1 cellular context compared by ENCODE assay signal in the genomic region with DNA sequence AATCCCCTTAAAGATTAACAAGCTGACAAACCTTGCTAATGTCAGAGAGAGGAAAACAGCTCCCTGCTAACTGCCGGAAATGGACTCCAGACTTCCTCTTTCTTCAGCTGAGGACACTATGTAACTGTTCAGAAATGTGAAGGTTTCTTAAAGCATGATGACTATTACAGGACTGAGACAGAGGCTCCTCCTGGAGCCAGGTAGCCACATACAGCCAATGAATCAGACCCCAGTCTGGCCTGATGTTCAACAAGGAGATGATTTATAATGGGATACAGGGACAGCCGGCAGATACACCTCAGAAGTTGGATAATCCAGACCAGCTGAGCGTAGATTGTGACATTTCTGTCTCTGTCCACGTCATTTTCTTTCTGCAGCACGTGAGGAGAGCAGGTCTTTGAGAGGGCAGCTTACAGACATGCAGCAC.
TF ChIP-seq lines count a peak whose summit lies in the region.

No MANE protein-coding gene starts in this region.

TF ChIP-seq in K562, 482 proteins besides CTCF, POLR2A, EP300 and RAD21 (continued from another document and continues in another):
- TF ChIP-seq, protein P1, sequence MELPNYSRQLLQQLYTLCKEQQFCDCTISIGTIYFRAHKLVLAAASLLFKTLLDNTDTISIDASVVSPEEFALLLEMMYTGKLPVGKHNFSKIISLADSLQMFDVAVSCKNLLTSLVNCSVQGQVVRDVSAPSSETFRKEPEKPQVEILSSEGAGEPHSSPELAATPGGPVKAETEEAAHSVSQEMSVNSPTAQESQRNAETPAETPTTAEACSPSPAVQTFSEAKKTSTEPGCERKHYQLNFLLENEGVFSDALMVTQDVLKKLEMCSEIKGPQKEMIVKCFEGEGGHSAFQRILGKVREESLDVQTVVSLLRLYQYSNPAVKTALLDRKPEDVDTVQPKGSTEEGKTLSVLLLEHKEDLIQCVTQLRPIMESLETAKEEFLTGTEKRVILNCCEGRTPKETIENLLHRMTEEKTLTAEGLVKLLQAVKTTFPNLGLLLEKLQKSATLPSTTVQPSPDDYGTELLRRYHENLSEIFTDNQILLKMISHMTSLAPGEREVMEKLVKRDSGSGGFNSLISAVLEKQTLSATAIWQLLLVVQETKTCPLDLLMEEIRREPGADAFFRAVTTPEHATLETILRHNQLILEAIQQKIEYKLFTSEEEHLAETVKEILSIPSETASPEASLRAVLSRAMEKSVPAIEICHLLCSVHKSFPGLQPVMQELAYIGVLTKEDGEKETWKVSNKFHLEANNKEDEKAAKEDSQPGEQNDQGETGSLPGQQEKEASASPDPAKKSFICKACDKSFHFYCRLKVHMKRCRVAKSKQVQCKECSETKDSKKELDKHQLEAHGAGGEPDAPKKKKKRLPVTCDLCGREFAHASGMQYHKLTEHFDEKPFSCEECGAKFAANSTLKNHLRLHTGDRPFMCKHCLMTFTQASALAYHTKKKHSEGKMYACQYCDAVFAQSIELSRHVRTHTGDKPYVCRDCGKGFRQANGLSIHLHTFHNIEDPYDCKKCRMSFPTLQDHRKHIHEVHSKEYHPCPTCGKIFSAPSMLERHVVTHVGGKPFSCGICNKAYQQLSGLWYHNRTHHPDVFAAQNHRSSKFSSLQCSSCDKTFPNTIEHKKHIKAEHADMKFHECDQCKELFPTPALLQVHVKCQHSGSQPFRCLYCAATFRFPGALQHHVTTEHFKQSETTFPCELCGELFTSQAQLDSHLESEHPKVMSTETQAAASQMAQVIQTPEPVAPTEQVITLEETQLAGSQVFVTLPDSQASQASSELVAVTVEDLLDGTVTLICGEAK (IDR thresholded peaks at IDR 0.05), result peak; percentile 51; the same call in 1 of the 2 replicates
- TF ChIP-seq, protein P1 (CRISPR knock-in tag; IDR thresholded peaks at IDR 0.05), result no peak
- TF ChIP-seq CEBPB (tag; IDR thresholded peaks at IDR 0.05), result peak; percentile 54; the same call in 1 of the 2 replicates
- no peak for TF ChIP-seq ZNF232 (CRISPR knock-in tag; IDR thresholded peaks at IDR 0.05)
- TF ChIP-seq MAFG (tag; conservative IDR thresholded peaks at IDR 0.05), result no peak
- TF ChIP-seq, protein P2, sequence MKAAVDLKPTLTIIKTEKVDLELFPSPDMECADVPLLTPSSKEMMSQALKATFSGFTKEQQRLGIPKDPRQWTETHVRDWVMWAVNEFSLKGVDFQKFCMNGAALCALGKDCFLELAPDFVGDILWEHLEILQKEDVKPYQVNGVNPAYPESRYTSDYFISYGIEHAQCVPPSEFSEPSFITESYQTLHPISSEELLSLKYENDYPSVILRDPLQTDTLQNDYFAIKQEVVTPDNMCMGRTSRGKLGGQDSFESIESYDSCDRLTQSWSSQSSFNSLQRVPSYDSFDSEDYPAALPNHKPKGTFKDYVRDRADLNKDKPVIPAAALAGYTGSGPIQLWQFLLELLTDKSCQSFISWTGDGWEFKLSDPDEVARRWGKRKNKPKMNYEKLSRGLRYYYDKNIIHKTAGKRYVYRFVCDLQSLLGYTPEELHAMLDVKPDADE (conservative IDR thresholded peaks at IDR 0.05; ENCODE audit: control insufficient read depth, low read depth, low read length), result no peak
- TF ChIP-seq SPI1 (IDR thresholded peaks at IDR 0.05; ENCODE audit: borderline replicate concordance, low read depth, low read length), result peak; percentile 95
- TF ChIP-seq KLF10 (CRISPR knock-in tag; IDR thresholded peaks at IDR 0.05), result no peak
- no peak for TF ChIP-seq GATA2 (CRISPR knock-in tag; IDR thresholded peaks at IDR 0.05)
- no peak for TF ChIP-seq PHF20 (IDR thresholded peaks at IDR 0.05; ENCODE audit: partially characterized antibody)
- TF ChIP-seq L3MBTL2 (IDR thresholded peaks at IDR 0.05), result peak; percentile 39; the same call in 1 of the 2 replicates
- TF ChIP-seq GABPA (tag; conservative IDR thresholded peaks at IDR 0.05; ENCODE audit: low read depth), result peak; percentile 59
- TF ChIP-seq CC2D1A (IDR thresholded peaks at IDR 0.05), result no peak
- TF ChIP-seq, protein P3, sequence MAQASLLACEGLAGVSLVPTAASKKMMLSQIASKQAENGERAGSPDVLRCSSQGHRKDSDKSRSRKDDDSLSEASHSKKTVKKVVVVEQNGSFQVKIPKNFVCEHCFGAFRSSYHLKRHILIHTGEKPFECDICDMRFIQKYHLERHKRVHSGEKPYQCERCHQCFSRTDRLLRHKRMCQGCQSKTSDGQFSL (CRISPR knock-in tag; IDR thresholded peaks at IDR 0.05), result no peak
- TF ChIP-seq, protein P3 (tag; IDR thresholded peaks at IDR 0.05), result no peak
- TF ChIP-seq THRAP3 (IDR thresholded peaks at IDR 0.05; ENCODE audit: borderline replicate concordance), result no peak
- 0 out of 2 replicates have a peak, but pooled peaks have one; percentile 14 for TF ChIP-seq CTBP1 (IDR thresholded peaks at IDR 0.05; ENCODE audit: borderline replicate concordance)
- no peak for TF ChIP-seq GABPB1 (CRISPR knock-in tag; IDR thresholded peaks at IDR 0.05)
- TF ChIP-seq, protein P4, sequence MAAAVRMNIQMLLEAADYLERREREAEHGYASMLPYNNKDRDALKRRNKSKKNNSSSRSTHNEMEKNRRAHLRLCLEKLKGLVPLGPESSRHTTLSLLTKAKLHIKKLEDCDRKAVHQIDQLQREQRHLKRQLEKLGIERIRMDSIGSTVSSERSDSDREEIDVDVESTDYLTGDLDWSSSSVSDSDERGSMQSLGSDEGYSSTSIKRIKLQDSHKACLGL (CRISPR knock-in tag; IDR thresholded peaks at IDR 0.05; ENCODE audit: borderline replicate concordance, poor library complexity, severe bottlenecking), result no peak
- no peak for TF ChIP-seq ZNF280A (IDR thresholded peaks at IDR 0.05; ENCODE audit: low read depth, partially characterized antibody)
- TF ChIP-seq CXXC5 (CRISPR knock-in tag; IDR thresholded peaks at IDR 0.05), result no peak
- TF ChIP-seq DEAF1 (CRISPR knock-in tag; IDR thresholded peaks at IDR 0.05), result no peak
- TF ChIP-seq, protein P5, sequence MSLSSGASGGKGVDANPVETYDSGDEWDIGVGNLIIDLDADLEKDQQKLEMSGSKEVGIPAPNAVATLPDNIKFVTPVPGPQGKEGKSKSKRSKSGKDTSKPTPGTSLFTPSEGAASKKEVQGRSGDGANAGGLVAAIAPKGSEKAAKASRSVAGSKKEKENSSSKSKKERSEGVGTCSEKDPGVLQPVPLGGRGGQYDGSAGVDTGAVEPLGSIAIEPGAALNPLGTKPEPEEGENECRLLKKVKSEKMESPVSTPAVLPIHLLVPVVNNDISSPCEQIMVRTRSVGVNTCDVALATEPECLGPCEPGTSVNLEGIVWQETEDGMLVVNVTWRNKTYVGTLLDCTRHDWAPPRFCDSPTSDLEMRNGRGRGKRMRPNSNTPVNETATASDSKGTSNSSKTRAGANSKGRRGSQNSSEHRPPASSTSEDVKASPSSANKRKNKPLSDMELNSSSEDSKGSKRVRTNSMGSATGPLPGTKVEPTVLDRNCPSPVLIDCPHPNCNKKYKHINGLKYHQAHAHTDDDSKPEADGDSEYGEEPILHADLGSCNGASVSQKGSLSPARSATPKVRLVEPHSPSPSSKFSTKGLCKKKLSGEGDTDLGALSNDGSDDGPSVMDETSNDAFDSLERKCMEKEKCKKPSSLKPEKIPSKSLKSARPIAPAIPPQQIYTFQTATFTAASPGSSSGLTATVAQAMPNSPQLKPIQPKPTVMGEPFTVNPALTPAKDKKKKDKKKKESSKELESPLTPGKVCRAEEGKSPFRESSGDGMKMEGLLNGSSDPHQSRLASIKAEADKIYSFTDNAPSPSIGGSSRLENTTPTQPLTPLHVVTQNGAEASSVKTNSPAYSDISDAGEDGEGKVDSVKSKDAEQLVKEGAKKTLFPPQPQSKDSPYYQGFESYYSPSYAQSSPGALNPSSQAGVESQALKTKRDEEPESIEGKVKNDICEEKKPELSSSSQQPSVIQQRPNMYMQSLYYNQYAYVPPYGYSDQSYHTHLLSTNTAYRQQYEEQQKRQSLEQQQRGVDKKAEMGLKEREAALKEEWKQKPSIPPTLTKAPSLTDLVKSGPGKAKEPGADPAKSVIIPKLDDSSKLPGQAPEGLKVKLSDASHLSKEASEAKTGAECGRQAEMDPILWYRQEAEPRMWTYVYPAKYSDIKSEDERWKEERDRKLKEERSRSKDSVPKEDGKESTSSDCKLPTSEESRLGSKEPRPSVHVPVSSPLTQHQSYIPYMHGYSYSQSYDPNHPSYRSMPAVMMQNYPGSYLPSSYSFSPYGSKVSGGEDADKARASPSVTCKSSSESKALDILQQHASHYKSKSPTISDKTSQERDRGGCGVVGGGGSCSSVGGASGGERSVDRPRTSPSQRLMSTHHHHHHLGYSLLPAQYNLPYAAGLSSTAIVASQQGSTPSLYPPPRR (CRISPR knock-in tag; IDR thresholded peaks at IDR 0.05; ENCODE audit: borderline replicate concordance), result no peak
- 0 out of 2 replicates have a peak, but pooled peaks have one; percentile 27 for TF ChIP-seq FOSL1 (tag; conservative IDR thresholded peaks at IDR 0.05)
- peak; percentile 31; the same call in 1 of the 2 replicates for TF ChIP-seq ATF7 (IDR thresholded peaks at IDR 0.05)
- TF ChIP-seq, protein P6, sequence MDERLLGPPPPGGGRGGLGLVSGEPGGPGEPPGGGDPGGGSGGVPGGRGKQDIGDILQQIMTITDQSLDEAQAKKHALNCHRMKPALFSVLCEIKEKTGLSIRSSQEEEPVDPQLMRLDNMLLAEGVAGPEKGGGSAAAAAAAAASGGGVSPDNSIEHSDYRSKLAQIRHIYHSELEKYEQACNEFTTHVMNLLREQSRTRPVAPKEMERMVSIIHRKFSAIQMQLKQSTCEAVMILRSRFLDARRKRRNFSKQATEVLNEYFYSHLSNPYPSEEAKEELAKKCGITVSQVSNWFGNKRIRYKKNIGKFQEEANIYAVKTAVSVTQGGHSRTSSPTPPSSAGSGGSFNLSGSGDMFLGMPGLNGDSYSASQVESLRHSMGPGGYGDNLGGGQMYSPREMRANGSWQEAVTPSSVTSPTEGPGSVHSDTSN (CRISPR knock-in tag; IDR thresholded peaks at IDR 0.05; ENCODE audit: low read depth), result no peak
- TF ChIP-seq, protein P6 (tag; conservative IDR thresholded peaks at IDR 0.05; ENCODE audit: low read depth), result peak; percentile 34; the same call in 1 of the 2 replicates
- TF ChIP-seq XRCC4 (IDR thresholded peaks at IDR 0.05; ENCODE audit: extremely low read depth, insufficient read depth, insufficient read length), result no peak
